ENCODE assay signal across 9 cellular contexts in genomic region chr2:75561566-75562512, GRCh38. TPM values are rescaled to one million over a fixed set of nuclear protein-coding genes. Genes with fewer than 3 reads are reported as not detected.
A peak's percentile ranks its signal among the peaks of the same experiment; 100 is the strongest.
DNase-seq lines count a peak whose midpoint lies in the region; ATAC-seq, FAIRE-seq and TF ChIP-seq lines count a peak whose summit lies in the region.
"Had no signal": no experiment of that assay in that cellular context is flagged by ENCODE, and none has a peak within 500 bp of the region (broad histone marks: within the 10 kb centered on the region; RNA-seq: fewer than 3 reads in every experiment).

No MANE protein-coding gene starts in this region.

- peak; percentile 31 for DNase-seq in AG08395 (ENCODE audit: low spot score)
- DNase-seq in H7: no peak
- no peak for DNase-seq in GM12878 (ENCODE audit: low read depth, low spot score)
- DNase-seq in mesenchymal stem cell: peak; percentile 50
- DNase-seq in NCI-H1694 (lab: John Stamatoyannopoulos, UW): no peak
- no peak for DNase-seq in OCI-M1 (lab: John Stamatoyannopoulos, UW)
- no peak for DNase-seq in activated CD4-positive, CD25-positive, alpha-beta regulatory T cell (lab: John Stamatoyannopoulos, UW)
- DNase-seq: activated CD4-positive, alpha-beta memory T cell treated with anti-CD3 and anti-CD28 coated beads, Interleukin-2, amount 10 ng/mL, durations not matched to agents 7 days and 5 days had no signal

- WGBS in GM12878 (ENCODE audit: insufficient coverage, insufficient replicate concordance, low lambda C conversion rate, missing lambda C conversion rate): 25% methylated on average over 11 of the region's 11 CpGs
- WGBS in mesenchymal stem cell: 43% methylated on average over 11 of the region's 11 CpGs

- peak overlapping the region; percentile 59 for H4K8ac ChIP-seq in mesenchymal stem cell (ENCODE audit: low read length)

- H3K4me1 ChIP-seq in GM12878 (ENCODE audit: control insufficient read depth, insufficient read depth, low read length) (no peaks in the 10 kb centered on the region), mesenchymal stem cell (ENCODE audit: control insufficient read depth, insufficient read depth, low read depth, low read length) (peaks cover 27% of the 10 kb centered on the region)

- no peak for TF ChIP-seq RAD21 in GM12878 (IDR thresholded peaks at IDR 0.05; ENCODE audit: insufficient read depth, low read depth, low read length)

- POLR2A ChIA-PET in GM12878 (lab: Charles Lee): no interaction called here

- FAIRE-seq in GM12878 (lab: Jason Lieb, UNC): no peak

- peak overlapping the region; percentile 85 for H2BK120ac ChIP-seq in mesenchymal stem cell (ENCODE audit: low read depth, low read length)

- peak overlapping the region in 1 of 2 experiments; percentile 70 for H3K18ac ChIP-seq in mesenchymal stem cell (ENCODE audit: low read depth in 1 of 2, low read length in 2 of 2)

- no peak overlapping the region for H3K14ac ChIP-seq in mesenchymal stem cell (ENCODE audit: low read length in 2 of 2)

- H2AK5ac ChIP-seq in mesenchymal stem cell (ENCODE audit: low read length, severe bottlenecking): peak overlapping the region; percentile 92

- no peak overlapping the region for H3K23ac ChIP-seq in mesenchymal stem cell (ENCODE audit: low read length in 2 of 2)

- H2BK15ac ChIP-seq in mesenchymal stem cell (ENCODE audit: low read depth, poor library complexity, severe bottlenecking): no peak overlapping the region

- peak overlapping the region; percentile 57 to 81 for H3K4ac ChIP-seq in mesenchymal stem cell (ENCODE audit: low read depth in 1 of 2, low read length in 2 of 2)

- H2BK12ac ChIP-seq in mesenchymal stem cell (ENCODE audit: low read length in 2 of 2): peak overlapping the region; percentile 49 to 59

- H3K4me2 ChIP-seq in GM12878 (ENCODE audit: control insufficient read depth, insufficient read depth): no peak overlapping the region
- peak overlapping the region; percentile 68 for H3K4me2 ChIP-seq in mesenchymal stem cell (ENCODE audit: low read length, poor library complexity, severe bottlenecking)

- H3K9me3 ChIP-seq in GM12878 (replicated peaks; ENCODE audit: control insufficient read depth, insufficient read depth, low read length) (no peaks in the 10 kb centered on the region), mesenchymal stem cell (ENCODE audit: control insufficient read depth, low read length) (no peaks in the 10 kb centered on the region)

- ATAC-seq in GM12878 (no peak), HG03095 (IDR thresholded peaks at IDR 0.05; ENCODE audit: unreplicated experiment) (no peak)

- TF ChIP-seq EP300 in GM12878 (IDR thresholded peaks at IDR 0.05; ENCODE audit: borderline replicate concordance in 1 of 2, control insufficient read depth in 1 of 2, low read depth in 2 of 2, low read length in 2 of 2): no peak

- H3K9ac ChIP-seq in GM12878 (ENCODE audit: control insufficient read depth, insufficient read depth, low read length): no peak overlapping the region
- H3K9ac ChIP-seq in mesenchymal stem cell (ENCODE audit: low read length): peak overlapping the region; percentile 90

- BruUV-seq in GM12878 (replicated peaks; lab: Mats Ljungman, UMichigan): no TSS peak

- H2BK5ac ChIP-seq in mesenchymal stem cell (ENCODE audit: low read depth, low read length, poor library complexity, severe bottlenecking): peak overlapping the region; percentile 87

- intact Hi-C loops in GM12878 (cut with micrococcal nuclease; ENCODE audit: unreplicated experiment): no loop called here

- H4K91ac ChIP-seq in mesenchymal stem cell (ENCODE audit: low read length): peak overlapping the region; percentile 70

- no peak overlapping the region for H3K27ac ChIP-seq in GM12878 (ENCODE audit: control insufficient read depth, insufficient read depth)
- H3K27ac ChIP-seq in mesenchymal stem cell (ENCODE audit: low read length, poor library complexity, severe bottlenecking): peak overlapping the region; percentile 92

- CTCF ChIA-PET in GM12878 (lab: Yijun Ruan, JAX): interaction anchor here (0.6 to 1.0 kb wide), 3 partner anchors 35 to 97 kb away, joined by 3 read pairs; no protein-coding TSS in a partner anchor

- H3K4me3 ChIP-seq in H7 (ENCODE audit: insufficient read depth, low read depth, low read length) (peak overlapping the region; percentile 71; the same call in 1 of the 2 replicates), GM12878 (no peak overlapping the region), mesenchymal stem cell (ENCODE audit: insufficient read depth in 1 of 2, low read depth in 1 of 2, low read length in 2 of 2) (peak overlapping the region in 1 of 2 experiments; percentile 90)

- H3K36me3 ChIP-seq in H7 (replicated peaks; ENCODE audit: control insufficient read depth, insufficient read depth, low read length) (no peaks in the 10 kb centered on the region), GM12878 (ENCODE audit: control insufficient read depth in 2 of 2, insufficient read depth in 2 of 2, low read length in 1 of 2) (no peaks in the 10 kb centered on the region), mesenchymal stem cell (ENCODE audit: control insufficient read depth in 1 of 2, insufficient read depth in 2 of 2, low read depth in 1 of 2, low read length in 2 of 2) (peaks cover 5 to 7% of the 10 kb centered on the region in 2 experiments)

- no peak for TF ChIP-seq CTCF in GM12878 (IDR thresholded peaks at IDR 0.05 in 2 of 3, conservative IDR thresholded peaks at IDR 0.05 in 1 of 3; ENCODE audit: control insufficient read depth in 2 of 3, extremely low read depth in 1 of 3, insufficient read depth in 1 of 3, low read depth in 3 of 3, low read length in 3 of 3)

- H3K27me3 ChIP-seq in H7 (ENCODE audit: control insufficient read depth, insufficient read depth, low read length) (peaks cover 18% of the 10 kb centered on the region), GM12878 (replicated peaks in 1 of 2; ENCODE audit: control insufficient read depth in 2 of 2, insufficient read depth in 2 of 2, low read length in 1 of 2) (peaks cover 2 to 7% of the 10 kb centered on the region in 2 experiments; a peak in 3 of 4 replicates), mesenchymal stem cell (ENCODE audit: control insufficient read depth in 1 of 2, insufficient read depth in 1 of 2, low read length in 2 of 2) (no peaks in the 10 kb centered on the region)

- no peaks in the 10 kb centered on the region for H4K20me1 ChIP-seq in GM12878 (ENCODE audit: control insufficient read depth, insufficient read depth)

- no peaks in the 10 kb centered on the region for H3K79me2 ChIP-seq in GM12878 (ENCODE audit: control insufficient read depth, insufficient read depth, low read length)

- no peak for TF ChIP-seq POLR2A in GM12878 (IDR thresholded peaks at IDR 0.05; ENCODE audit: low read depth, low read length)

- H3K79me1 ChIP-seq in mesenchymal stem cell (replicated peaks; ENCODE audit: low read length, poor library complexity, severe bottlenecking): peaks cover 7% of the 10 kb centered on the region

- H2AFZ ChIP-seq in GM12878 (ENCODE audit: control insufficient read depth, low read depth, low read length) (no peak overlapping the region), mesenchymal stem cell (ENCODE audit: low read depth, low read length) (no peak overlapping the region)

- in situ Hi-C loops in GM12878 (cut with MboI): no loop called here

- RAD21 ChIA-PET in GM12878 (lab: Charles Lee; ENCODE audit: unreplicated experiment): no interaction called here

- SMC1A ChIA-PET in GM12878 (lab: Charles Lee; ENCODE audit: uncharacterized antibody, unreplicated experiment): no interaction called here

TF ChIP-seq in GM12878, 131 proteins besides CTCF, POLR2A, EP300 and RAD21:
- TF ChIP-seq RELB (IDR thresholded peaks at IDR 0.05; ENCODE audit: low read depth): no peak
- TF ChIP-seq JUNB (IDR thresholded peaks at IDR 0.05): peak; percentile 43; the same call in 1 of the 2 replicates
TF ChIP-seq in GM12878: peak in this region for 1.

RNA-seq across cellular contexts. Expression of gene EVA1A, which starts 1.1 kb away (rescaled TPM):
- total RNA-seq in H7 (2014; rRNA removed; shearing (Covaris generic)): 3.4 and 7.4 TPM in 2 replicates
- not detected in 2 replicates for total RNA-seq in GM12878 (2013; cell fraction: nucleolus; rRNA removed)
- total RNA-seq in GM12878 (2014; rRNA removed) (0.51 and 1.0 TPM in 2 replicates), GM12878 (2014; rRNA removed; fragmentation: Illumina TruSeq; extraction: Trizol) (0.13 and 0.32 TPM in 2 replicates), GM12878 (2021) (0.69 and 1.0 TPM in 2 replicates)
- not detected for polyA plus RNA-seq in GM12878 (2011; ENCODE audit: low read depth)
- polyA plus RNA-seq in GM12878 (2011; rRNA removed) (0.12 and 0.34 TPM in 2 replicates), GM12878 (2014; fragmentation: Illumina TruSeq; extraction: Trizol) (0.21 TPM in 1 of 2 replicates, not detected in the other), GM12878 (2014; fragmentation: Nextera tagmentation; extraction: Ambion mirVana) (not detected), GM12878 (2014; rRNA removed) (not detected in 2 replicates), GM12878 (2016; fragmentation: Nextera tagmentation; extraction: Ambion mirVana) (not detected)
- 0.12 and 0.25 TPM in 2 replicates for polyA plus RNA-seq in GM12878 (2011; cell fraction: cytosol; rRNA removed)
- polyA plus RNA-seq in GM12878 (2011; cell fraction: nucleus; rRNA removed): 0.28 TPM in 1 of 2 replicates, not detected in the other
- polyA plus RNA-seq in GM12878 (2012): 0.25 TPM in 1 of 2 replicates, not detected in the other
- polyA minus RNA-seq in GM12878 (2011; rRNA and poly(A)+ RNA removed): not detected in 2 replicates
- polyA minus RNA-seq in GM12878 (2011; cell fraction: cytosol; rRNA and poly(A)+ RNA removed): not detected in 2 replicates
- not detected in 2 replicates for polyA minus RNA-seq in GM12878 (2011; cell fraction: nucleus; rRNA and poly(A)+ RNA removed)
- polyA plus RNA-seq in mesenchymal stem cell (2013, experiment 1 of 2): 27.8 TPM
- 27.9 TPM for polyA plus RNA-seq in mesenchymal stem cell (2013, experiment 2 of 2)
- total RNA-seq: activated CD4-positive, alpha-beta memory T cell treated with anti-CD3 and anti-CD28 coated beads, Interleukin-2, amount 10 ng/mL, durations not matched to agents 7 days and 5 days had no signal

Comparison
In these comparisons a context has a peak if more than half of its experiments do, and no peak if none do; other contexts are left out.
1. DNase-seq: peak in AG08395 (single experiment) and mesenchymal stem cell (single experiment); none in H7 (single experiment), GM12878 (single experiment), NCI-H1694 (single experiment), OCI-M1 (single experiment) and activated CD4-positive, CD25-positive, alpha-beta regulatory T cell (0 of 4).